Comparison of ENCODE assay signal across 21 cellular contexts in the genomic region with DNA sequence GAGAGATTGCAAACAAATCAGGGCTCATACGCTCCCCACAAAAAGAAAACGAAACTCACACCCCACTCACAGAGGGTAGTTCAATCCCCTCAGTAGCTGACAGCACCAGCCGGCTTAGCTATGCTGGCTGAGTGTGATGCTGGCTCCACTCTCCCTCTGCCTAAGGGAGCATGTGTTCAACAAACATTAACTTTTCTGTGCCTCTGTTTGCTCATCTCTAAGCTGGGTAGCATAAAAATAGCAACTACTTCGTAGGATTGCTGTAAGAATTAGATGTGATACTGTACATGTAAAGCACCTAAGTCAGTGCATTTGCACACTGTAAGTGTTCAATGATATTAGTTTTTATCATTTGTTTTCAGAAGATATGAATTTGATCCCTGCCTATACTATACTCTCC.
DNase-seq lines count a peak whose midpoint lies in the region; ATAC-seq and TF ChIP-seq lines count a peak whose summit lies in the region.
"Had no signal": no experiment of that assay in that cellular context is flagged by ENCODE, and none has a peak within 500 bp of the region (broad histone marks: within the 10 kb centered on the region; RNA-seq: fewer than 3 reads in every experiment).

No MANE protein-coding gene starts in this region.

- H3K4me3 Mint-ChIP-seq in MCF 10A (ENCODE audit: unreplicated experiment) (no peak overlapping the region), nephron progenitor cell (no peak overlapping the region)
- H3K4me3 Mint-ChIP-seq: CD4-positive, alpha-beta T cell had no signal

- H3K9me3 Mint-ChIP-seq in MCF 10A (ENCODE audit: unreplicated experiment) (no peaks in the 10 kb centered on the region), nephron progenitor cell (peaks cover 3% of the 10 kb centered on the region)
- H3K9me3 Mint-ChIP-seq: CD4-positive, alpha-beta T cell had no signal

- H3K27me3 Mint-ChIP-seq in MCF 10A (ENCODE audit: insufficient read depth, unreplicated experiment) (no peaks in the 10 kb centered on the region), nephron progenitor cell (ENCODE audit: low read depth, poor library complexity) (peaks cover 4% of the 10 kb centered on the region)
- H3K27me3 Mint-ChIP-seq: CD4-positive, alpha-beta T cell had no signal

- no peak for DNase-seq in MCF 10A (ENCODE audit: unreplicated experiment)
- no peak for DNase-seq in breast epithelium (ENCODE audit: low spot score in 2 of 2)
- DNase-seq in nephron progenitor cell = no peak
- DNase-seq in NCI-H2196 (lab: John Stamatoyannopoulos, UW; ENCODE audit: unreplicated experiment) = no peak
- DNase-seq in mucosa of descending colon = no peak
- DNase-seq in NCI-H2227 (lab: John Stamatoyannopoulos, UW; ENCODE audit: unreplicated experiment) = no peak
- DNase-seq: Caco-2; CD4-positive, alpha-beta T cell; NCI-H1092; NCI-H1417 treated with DMSO at 0.1 percent for 48 hours; NCI-H1694 treated with DMSO at 0.1 percent for 48 hours; NCI-H2081 treated with DMSO at 0.1 percent for 48 hours; NCI-H2171; NCI-H524; NCI-H748 treated with DMSO at 0.1 percent for 48 hours; NK-92 treated with Interleukin-12 subunit alpha and Interleukin-12 subunit beta, amount 100 ng/mL, for 24 hours; SHP77 treated with DMSO at 0.1 percent for 48 hours had no signal

- intact Hi-C loops in MCF 10A (cut with micrococcal nuclease) (no loop called here), breast epithelium (cut with DNase I; ENCODE audit: low total_unique reads) (no loop called here), mucosa of descending colon (cut with DNase I, micrococcal nuclease) (no loop called here)

- no peak for TF ChIP-seq POLR2A in breast epithelium (IDR thresholded peaks at IDR 0.05)

- H3K4me1 ChIP-seq in breast epithelium (no peaks in the 10 kb centered on the region), mucosa of descending colon (ENCODE audit: low read depth) (no peaks in the 10 kb centered on the region)
- H3K4me1 ChIP-seq: Caco-2 had no signal

- peaks cover 4% of the 10 kb centered on the region for H3K36me3 Mint-ChIP-seq in MCF 10A (ENCODE audit: insufficient read depth, unreplicated experiment)
- H3K36me3 Mint-ChIP-seq in nephron progenitor cell (ENCODE audit: low read depth) = no peaks in the 10 kb centered on the region

- BruUV-seq in MCF 10A (replicated peaks; lab: Mats Ljungman, UMichigan) = no TSS peak

- H3K36me3 ChIP-seq in breast epithelium (no peaks in the 10 kb centered on the region), mucosa of descending colon (ENCODE audit: low read depth) (no peaks in the 10 kb centered on the region)
- H3K36me3 ChIP-seq: BLaER1 had no signal

- H3K4me3 ChIP-seq in breast epithelium (no peak overlapping the region), mucosa of descending colon (no peak overlapping the region)
- H3K4me3 ChIP-seq: BLaER1 had no signal

- ATAC-seq in HG02798 (IDR thresholded peaks at IDR 0.05; ENCODE audit: poor library complexity, unreplicated experiment) = peak; percentile 33
- ATAC-seq in mucosa of descending colon = no peak
- ATAC-seq: Panc1 had no signal

- no peaks in the 10 kb centered on the region for H3K9me3 ChIP-seq in breast epithelium
- no peaks in the 10 kb centered on the region for H3K9me3 ChIP-seq in mucosa of descending colon
- H3K9me3 ChIP-seq: BLaER1, Caco-2 had no signal

- H3K27ac Mint-ChIP-seq in MCF 10A (ENCODE audit: low read depth, unreplicated experiment) (peak overlapping the region; percentile 4), nephron progenitor cell (peak overlapping the region; percentile 48)
- H3K27ac Mint-ChIP-seq: CD4-positive, alpha-beta T cell had no signal

- no peaks in the 10 kb centered on the region for H3K27me3 ChIP-seq in breast epithelium
- H3K27me3 ChIP-seq: BLaER1 had no signal

- no peak overlapping the region for H3K27ac ChIP-seq in breast epithelium
- H3K27ac ChIP-seq: HL-60 had no signal

- peaks cover 28% of the 10 kb centered on the region for H3K4me1 Mint-ChIP-seq in MCF 10A (ENCODE audit: insufficient read depth, unreplicated experiment)
- peaks cover 34% of the 10 kb centered on the region for H3K4me1 Mint-ChIP-seq in nephron progenitor cell

- POLR2A ChIA-PET in MCF 10A (lab: Yijun Ruan, JAX) = no interaction called here

- TF ChIP-seq CTCF in MCF 10A (IDR thresholded peaks at IDR 0.05; ENCODE audit: unreplicated experiment) = no peak
- no peak for TF ChIP-seq CTCF in breast epithelium (IDR thresholded peaks at IDR 0.05)
- TF ChIP-seq CTCF in nephron progenitor cell (IDR thresholded peaks at IDR 0.05) = no peak
- no peak for TF ChIP-seq CTCF in mucosa of descending colon (IDR thresholded peaks at IDR 0.05)

- CTCF ChIA-PET in MCF 10A (lab: Yijun Ruan, JAX) = interaction anchor here (0.8 kb wide), 1 partner anchor 9 kb away, joined by 4 read pairs; no protein-coding TSS in a partner anchor
